Comparison of ENCODE assay signal across 25 cellular contexts in genomic region chr10:88528791-88529190, GRCh38. TPM values are rescaled to one million over a fixed set of nuclear protein-coding genes. Genes with fewer than 3 reads are reported as not detected.
"Had no signal": no experiment of that assay in that cellular context is flagged by ENCODE, and none has a peak within 500 bp of the region (broad histone marks: within the 10 kb centered on the region; RNA-seq: fewer than 3 reads in every experiment).

No MANE protein-coding gene starts in this region.

- H3K4me1 ChIP-seq: right atrium auricular region, vagina had no signal

- H3K4me3 ChIP-seq: hepatocyte, left ventricle myocardium inferior, lung, ovary, right atrium auricular region, smooth muscle cell, tibial nerve, upper lobe of left lung, vagina had no signal

- H3K79me2 ChIP-seq: hepatocyte had no signal

- H3K4me2 ChIP-seq: hepatocyte, smooth muscle cell had no signal

- H3K9me3 Mint-ChIP-seq: mesothelial cell of epicardium; naive B cell; natural killer cell treated with Interleukin-12 subunit alpha and Interleukin-12 subunit beta and Interleukin-15 and Interleukin-18, amount 100 ng/mL, for 72 hours; stimulated activated memory B cell treated with anti-CD40 and anti-IgM and Interleukin-4, amounts not matched to agents 10 μg/mL and 1 μg/mL and 100 μg/mL, for 72 hours; stimulated activated naive CD8-positive, alpha-beta T cell treated with anti-CD3 and anti-CD28 coated beads, Interleukin-15, amount 100 ng/mL, for 72 hours had no signal

- H2AFZ ChIP-seq: hepatocyte had no signal

- H3K9me3 ChIP-seq: left ventricle myocardium inferior, ovary, right atrium auricular region, tibial nerve, upper lobe of left lung, vagina had no signal

- H3K4me1 Mint-ChIP-seq: naive B cell; stimulated activated memory B cell treated with anti-CD40 and anti-IgM and Interleukin-4, amounts not matched to agents 10 μg/mL and 1 μg/mL and 100 μg/mL, for 72 hours; stimulated activated naive CD8-positive, alpha-beta T cell treated with anti-CD3 and anti-CD28 coated beads, Interleukin-15, amount 100 ng/mL, for 72 hours had no signal

- DNase-seq: islet precursor cell; left ventricle myocardium inferior; naive B cell; ovary; stimulated activated CD4-positive, alpha-beta T cell treated with anti-CD3 and anti-CD28 coated beads, Interleukin-1b, Interleukin-23, amount 100 ng/mL, for 48 hours; stimulated activated CD4-positive, alpha-beta T cell treated with anti-CD3 and anti-CD28 coated beads, Interleukin-2, amount 100 ng/mL, for 48 hours; stimulated activated CD4-positive, alpha-beta T cell treated with anti-CD3 and anti-CD28 coated beads, Interleukin-4, amount 100 ng/mL, for 4 hours; stimulated activated CD8-positive, alpha-beta memory T cell treated with anti-CD3 and anti-CD28 coated beads, Interleukin-4, amount 100 ng/mL, for 48 hours; stimulated activated naive CD4-positive, alpha-beta T cell treated with Interleukin-2 at 50 U/mL for 16 hours; stimulated activated naive CD8-positive, alpha-beta T cell treated with anti-CD3 and anti-CD28 coated beads, Interleukin-15, amount 100 ng/mL, for 72 hours; substantia nigra; upper lobe of left lung had no signal

- H3K36me3 ChIP-seq: left ventricle myocardium inferior, ovary, right atrium auricular region, tibial nerve, upper lobe of left lung, vagina had no signal

- H3K4me3 Mint-ChIP-seq: mesothelial cell of epicardium; naive B cell; natural killer cell treated with Interleukin-12 subunit alpha and Interleukin-12 subunit beta and Interleukin-15 and Interleukin-18, amount 100 ng/mL, for 72 hours; stimulated activated memory B cell treated with anti-CD40 and anti-IgM and Interleukin-4, amounts not matched to agents 10 μg/mL and 1 μg/mL and 100 μg/mL, for 72 hours; stimulated activated naive CD8-positive, alpha-beta T cell treated with anti-CD3 and anti-CD28 coated beads, Interleukin-15, amount 100 ng/mL, for 72 hours had no signal

- H3K27me3 ChIP-seq: hepatocyte, ovary, right atrium auricular region, tibial nerve, upper lobe of left lung, vagina had no signal

- H3K27ac ChIP-seq: hepatocyte, left ventricle myocardium inferior, ovary, right atrium auricular region, tibial nerve, upper lobe of left lung, vagina had no signal

- H3K27me3 Mint-ChIP-seq: naive B cell; stimulated activated memory B cell treated with anti-CD40 and anti-IgM and Interleukin-4, amounts not matched to agents 10 μg/mL and 1 μg/mL and 100 μg/mL, for 72 hours; stimulated activated naive CD8-positive, alpha-beta T cell treated with anti-CD3 and anti-CD28 coated beads, Interleukin-15, amount 100 ng/mL, for 72 hours had no signal

- H3K27ac Mint-ChIP-seq: natural killer cell treated with Interleukin-12 subunit alpha and Interleukin-12 subunit beta and Interleukin-15 and Interleukin-18, amount 100 ng/mL, for 72 hours; progenitor cell of endocrine pancreas; stimulated activated naive CD8-positive, alpha-beta T cell treated with anti-CD3 and anti-CD28 coated beads, Interleukin-15, amount 100 ng/mL, for 72 hours had no signal

- H3K36me3 Mint-ChIP-seq: mesothelial cell of epicardium; naive B cell; natural killer cell treated with Interleukin-12 subunit alpha and Interleukin-12 subunit beta and Interleukin-15 and Interleukin-18, amount 100 ng/mL, for 72 hours; stimulated activated memory B cell treated with anti-CD40 and anti-IgM and Interleukin-4, amounts not matched to agents 10 μg/mL and 1 μg/mL and 100 μg/mL, for 72 hours had no signal

RNA-seq across cellular contexts. Expression of gene LIPJ, which starts 57.8 kb away (rescaled TPM):
- total RNA-seq: left ventricle myocardium inferior; mononuclear cell; natural killer cell treated with Interleukin-12 subunit alpha and Interleukin-12 subunit beta and Interleukin-15 and Interleukin-18, amount 100 ng/mL, for 72 hours; progenitor cell of endocrine pancreas; pulmonary artery endothelial cell; smooth muscle cell; vagina had no signal
- polyA plus RNA-seq: hepatocyte, ovary, smooth muscle cell, urinary bladder had no signal
